Comparison of ENCODE assay signal across 16 cellular contexts in the genomic region with DNA sequence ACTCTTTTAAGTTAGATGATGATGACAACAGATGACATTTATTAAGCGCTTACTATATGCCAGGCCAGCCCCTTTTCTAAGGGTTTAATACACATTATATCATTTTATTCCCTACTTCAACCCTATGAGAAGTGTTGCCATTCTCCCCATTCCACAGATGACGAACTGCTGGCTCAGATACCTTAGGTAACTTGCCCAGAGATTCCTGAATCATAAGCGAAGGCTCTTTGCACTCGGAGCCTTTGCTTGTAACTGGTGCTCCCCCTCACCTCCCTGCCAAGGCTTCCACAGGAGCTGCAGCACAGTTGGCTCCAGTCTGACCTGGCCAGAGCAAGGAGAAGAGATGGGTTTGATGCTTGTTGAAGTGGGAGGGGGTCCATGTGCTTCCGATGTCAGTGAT. TPM values are rescaled to one million over a fixed set of nuclear protein-coding genes. Genes with fewer than 3 reads are reported as not detected.
DNase-seq lines count a peak whose midpoint lies in the region; ATAC-seq and TF ChIP-seq lines count a peak whose summit lies in the region.
"Had no signal": no experiment of that assay in that cellular context is flagged by ENCODE, and none has a peak within 500 bp of the region (broad histone marks: within the 10 kb centered on the region; RNA-seq: fewer than 3 reads in every experiment).

No MANE protein-coding gene starts in this region.

- H3K4me3 ChIP-seq in right cardiac atrium (ENCODE audit: low read length): no peak overlapping the region
- no peak overlapping the region for H3K4me3 ChIP-seq in rectal smooth muscle tissue (ENCODE audit: low read length)
- no peak overlapping the region for H3K4me3 ChIP-seq in mesenchymal stem cell (ENCODE audit: insufficient read depth in 1 of 2, low read depth in 1 of 2, low read length in 2 of 2)
- H3K4me3 ChIP-seq: BLaER1 treated with 17β-estradiol and CSF1 and Interleukin-3, amounts not matched to agents 10 nM and 100 nM; GM12878; GM23338 had no signal

- no peak overlapping the region for H3K18ac ChIP-seq in mesenchymal stem cell (ENCODE audit: low read depth in 1 of 2, low read length in 2 of 2)

- no peak overlapping the region for H3K4me2 ChIP-seq in mesenchymal stem cell (ENCODE audit: low read length, poor library complexity, severe bottlenecking)
- H3K4me2 ChIP-seq: BLaER1 treated with 17β-estradiol and CSF1 and Interleukin-3, amounts not matched to agents 10 nM and 100 nM; GM23338 had no signal

- WGBS in right cardiac atrium: 89% methylated on average over 5 of the region's 5 CpGs
- 99% methylated on average over 5 of the region's 5 CpGs for WGBS in mesenchymal stem cell

- H4K8ac ChIP-seq in mesenchymal stem cell (ENCODE audit: low read length): no peak overlapping the region

- ATAC-seq in right cardiac atrium (no peak), GM18520 (IDR thresholded peaks at IDR 0.05; ENCODE audit: unreplicated experiment) (no peak)
- ATAC-seq: GM12878, GM23338 had no signal

- no peak overlapping the region for H2BK120ac ChIP-seq in mesenchymal stem cell (ENCODE audit: low read depth, low read length)

- no peak overlapping the region for H2BK5ac ChIP-seq in mesenchymal stem cell (ENCODE audit: low read depth, low read length, poor library complexity, severe bottlenecking)

- H3K27ac ChIP-seq in right cardiac atrium (ENCODE audit: low read length): no peak overlapping the region
- H3K27ac ChIP-seq in rectal smooth muscle tissue (ENCODE audit: low read depth, low read length): peak overlapping the region; percentile 46
- no peak overlapping the region for H3K27ac ChIP-seq in mesenchymal stem cell (ENCODE audit: low read length, poor library complexity, severe bottlenecking)
- H3K27ac ChIP-seq: BLaER1 treated with 17β-estradiol and CSF1 and Interleukin-3, amounts not matched to agents 10 nM and 100 nM had no signal

- no peak overlapping the region for H3K4ac ChIP-seq in mesenchymal stem cell (ENCODE audit: low read depth in 1 of 2, low read length in 2 of 2)

- H3K4me1 Mint-ChIP-seq in glutamatergic neuron (ENCODE audit: low read depth, unreplicated experiment): peaks cover 13% of the 10 kb centered on the region
- H3K4me1 Mint-ChIP-seq: CD4-positive, CD25-positive, alpha-beta regulatory T cell; GM23338 had no signal

- H3K9me3 Mint-ChIP-seq in glutamatergic neuron (ENCODE audit: unreplicated experiment): peaks cover 11% of the 10 kb centered on the region
- H3K9me3 Mint-ChIP-seq: CD4-positive, CD25-positive, alpha-beta regulatory T cell; GM23338 had no signal

- intact Hi-C loops in cardiac septum (cut with DNase I): loop anchor here (10.0 kb wide), 1 partner anchor 552 kb away; no protein-coding TSS in a partner anchor
- intact Hi-C loops in right cardiac atrium (cut with DNase I): loop anchor here in 1 of 4 donors (10.0 kb wide), 1 partner anchor 162 kb away; no protein-coding TSS in a partner anchor

- H3K14ac ChIP-seq in mesenchymal stem cell (ENCODE audit: low read length in 2 of 2): no peak overlapping the region

- H3K4me1 ChIP-seq in right cardiac atrium (ENCODE audit: control insufficient read depth, insufficient read depth, low read length) (peaks cover 4% of the 10 kb centered on the region), rectal smooth muscle tissue (ENCODE audit: control insufficient read depth, insufficient read depth, low read length) (peaks cover 23% of the 10 kb centered on the region), mesenchymal stem cell (ENCODE audit: control insufficient read depth, insufficient read depth, low read depth, low read length) (peaks cover 9% of the 10 kb centered on the region)

- H3K23ac ChIP-seq in mesenchymal stem cell (ENCODE audit: low read length in 2 of 2): no peak overlapping the region

- H2AFZ ChIP-seq in mesenchymal stem cell (ENCODE audit: low read depth, low read length): no peak overlapping the region
- H2AFZ ChIP-seq: GM23338 had no signal

- no peak overlapping the region for H2AK5ac ChIP-seq in mesenchymal stem cell (ENCODE audit: low read length, severe bottlenecking)

- no peak overlapping the region for H2BK15ac ChIP-seq in mesenchymal stem cell (ENCODE audit: low read depth, poor library complexity, severe bottlenecking)

- H3K9me3 ChIP-seq in right cardiac atrium (ENCODE audit: control insufficient read depth, low read length) (no peaks in the 10 kb centered on the region), mesenchymal stem cell (ENCODE audit: control insufficient read depth, low read length) (no peaks in the 10 kb centered on the region)
- H3K9me3 ChIP-seq: BLaER1 treated with 17β-estradiol and CSF1 and Interleukin-3, amounts not matched to agents 10 nM and 100 nM had no signal

- no peak overlapping the region for H4K91ac ChIP-seq in mesenchymal stem cell (ENCODE audit: low read length)

- peaks cover 1% of the 10 kb centered on the region for H3K27me3 Mint-ChIP-seq in glutamatergic neuron (ENCODE audit: unreplicated experiment)

- no peaks in the 10 kb centered on the region for H3K79me1 ChIP-seq in mesenchymal stem cell (replicated peaks; ENCODE audit: low read length, poor library complexity, severe bottlenecking)

- peaks cover 17% of the 10 kb centered on the region for H3K36me3 Mint-ChIP-seq in glutamatergic neuron (ENCODE audit: unreplicated experiment)
- H3K36me3 Mint-ChIP-seq: CD4-positive, CD25-positive, alpha-beta regulatory T cell had no signal

- no peak overlapping the region for H2BK12ac ChIP-seq in mesenchymal stem cell (ENCODE audit: low read length in 2 of 2)

- H3K4me3 Mint-ChIP-seq in glutamatergic neuron (ENCODE audit: unreplicated experiment): no peak overlapping the region
- H3K4me3 Mint-ChIP-seq: CD4-positive, CD25-positive, alpha-beta regulatory T cell; GM23338 had no signal

- DNase-seq in cardiac septum (ENCODE audit: low spot score) (peak; percentile 27), right cardiac atrium (no peak), glutamatergic neuron (no peak), dermis blood vessel endothelial cell (no peak), mesenchymal stem cell (no peak), GM03348 (ENCODE audit: low spot score) (no peak)
- DNase-seq: 8988T; CD4-positive, CD25-positive, alpha-beta regulatory T cell; DMS53; H7 had no signal

- no peak for TF ChIP-seq CTCF in glutamatergic neuron (IDR thresholded peaks at IDR 0.05; ENCODE audit: partially characterized antibody, unreplicated experiment)

- peak overlapping the region; percentile 13 for H3K27ac Mint-ChIP-seq in glutamatergic neuron (ENCODE audit: unreplicated experiment)
- H3K27ac Mint-ChIP-seq: CD4-positive, CD25-positive, alpha-beta regulatory T cell; GM23338 had no signal

- H3K9ac ChIP-seq in rectal smooth muscle tissue (ENCODE audit: low read length) (no peak overlapping the region), mesenchymal stem cell (ENCODE audit: low read length) (no peak overlapping the region)
- H3K9ac ChIP-seq: BLaER1 treated with 17β-estradiol and CSF1 and Interleukin-3, amounts not matched to agents 10 nM and 100 nM had no signal

- H3K36me3 ChIP-seq in rectal smooth muscle tissue (ENCODE audit: control insufficient read depth, insufficient read depth, low read length) (peaks cover 8% of the 10 kb centered on the region), mesenchymal stem cell (ENCODE audit: control insufficient read depth in 1 of 2, insufficient read depth in 2 of 2, low read depth in 1 of 2, low read length in 2 of 2) (peaks cover 23 to 91% of the 10 kb centered on the region in 2 experiments)
- H3K36me3 ChIP-seq: BLaER1 treated with 17β-estradiol and CSF1 and Interleukin-3, amounts not matched to agents 10 nM and 100 nM had no signal

- H3K27me3 ChIP-seq in right cardiac atrium (ENCODE audit: control insufficient read depth, insufficient read depth): no peaks in the 10 kb centered on the region
- H3K27me3 ChIP-seq in rectal smooth muscle tissue (ENCODE audit: control insufficient read depth, insufficient read depth, low read length): no peaks in the 10 kb centered on the region
- H3K27me3 ChIP-seq in mesenchymal stem cell (ENCODE audit: control insufficient read depth in 1 of 2, insufficient read depth in 1 of 2, low read length in 2 of 2): no peaks in the 10 kb centered on the region
- H3K27me3 ChIP-seq: BLaER1 treated with 17β-estradiol and CSF1 and Interleukin-3, amounts not matched to agents 10 nM and 100 nM had no signal

RNA-seq across cellular contexts. Expression of a gene that starts 43.0 kb away (rescaled TPM):
- not detected for total RNA-seq in cardiac septum
- total RNA-seq in right cardiac atrium: not detected
- polyA plus RNA-seq in right cardiac atrium: not detected
- total RNA-seq in glutamatergic neuron (ENCODE audit: unreplicated experiment): 0.29 TPM
- not detected in 2 replicates for total RNA-seq in dermis blood vessel endothelial cell
- polyA plus RNA-seq in mesenchymal stem cell (2013, experiment 1 of 2): not detected
- not detected for polyA plus RNA-seq in mesenchymal stem cell (2013, experiment 2 of 2)
- total RNA-seq: CD4-positive, CD25-positive, alpha-beta regulatory T cell; GM12878; GM23338; HT1080 had no signal
- polyA plus RNA-seq: CD4-positive, CD25-positive, alpha-beta regulatory T cell; GM12878; GM23338 had no signal
